9 cellular contexts compared by ENCODE assay signal in genomic region chr1:214660900-214661299, GRCh38. TPM values are rescaled to one million over a fixed set of nuclear protein-coding genes. Genes with fewer than 3 reads are reported as not detected.
DNase-seq lines count a peak whose midpoint lies in the region; ATAC-seq and TF ChIP-seq lines count a peak whose summit lies in the region.
"Had no signal": no experiment of that assay in that cellular context is flagged by ENCODE, and none has a peak within 500 bp of the region (broad histone marks: within the 10 kb centered on the region; RNA-seq: fewer than 3 reads in every experiment).

No MANE protein-coding gene starts in this region.

- H3K27ac Mint-ChIP-seq in GM23338 (no peak overlapping the region), progenitor cell of endocrine pancreas (no peak overlapping the region)

- H3K4me3 Mint-ChIP-seq in GM23338, result no peak overlapping the region
- no peak overlapping the region for H3K4me3 Mint-ChIP-seq in progenitor cell of endocrine pancreas (ENCODE audit: low read depth)
- H3K4me3 Mint-ChIP-seq: T-cell had no signal

- H3K4me3 ChIP-seq in GM23338 (no peak overlapping the region), SK-N-MC (no peak overlapping the region), foreskin fibroblast (ENCODE audit: low read depth in 1 of 2, low read length in 2 of 2) (no peak overlapping the region), coronary artery (no peak overlapping the region)

- H3K27me3 Mint-ChIP-seq in GM23338 (ENCODE audit: insufficient read depth, low read depth, poor library complexity), result no peaks in the 10 kb centered on the region
- no peaks in the 10 kb centered on the region for H3K27me3 Mint-ChIP-seq in progenitor cell of endocrine pancreas
- H3K27me3 Mint-ChIP-seq: T-cell had no signal

- no peaks in the 10 kb centered on the region for H3K9me2 ChIP-seq in GM23338 (ENCODE audit: insufficient read depth)

- no peak overlapping the region for H2AFZ ChIP-seq in GM23338

- H3K36me3 Mint-ChIP-seq in GM23338 (ENCODE audit: low read depth) (peaks cover 94% of the 10 kb centered on the region), progenitor cell of endocrine pancreas (ENCODE audit: insufficient read depth) (peaks cover 30% of the 10 kb centered on the region)

- H3F3A ChIP-seq in GM23338 (replicated peaks; ENCODE audit: low read depth), result no peaks in the 10 kb centered on the region; the same call in 1 of the 2 replicates

- H3K4me1 Mint-ChIP-seq in GM23338, result no peaks in the 10 kb centered on the region
- no peaks in the 10 kb centered on the region for H3K4me1 Mint-ChIP-seq in progenitor cell of endocrine pancreas (ENCODE audit: low read depth)

- peaks cover 39% of the 10 kb centered on the region for H4K20me1 ChIP-seq in GM23338 (replicated peaks; ENCODE audit: insufficient read depth)

- DNase-seq in GM23338 (ENCODE audit: low spot score) (peak; percentile 39), SK-N-MC (ENCODE audit: low read depth, low spot score) (peak; percentile 92), foreskin fibroblast (peak; percentile 81 to 88), progenitor cell of endocrine pancreas (ENCODE audit: low spot score, unreplicated experiment) (peak; percentile 13), cortex of kidney (lab: John Stamatoyannopoulos, UW) (no peak), NCI-H526 (lab: John Stamatoyannopoulos, UW) (no peak), coronary artery (ENCODE audit: low spot score) (no peak)
- no peak for DNase-seq in activated CD4-positive, CD25-positive, alpha-beta regulatory T cell (lab: John Stamatoyannopoulos, UW)

- no peaks in the 10 kb centered on the region for H3K27me3 ChIP-seq in GM23338 (ENCODE audit: insufficient read depth)

- H3K36me3 ChIP-seq in GM23338 (ENCODE audit: insufficient read depth), result peaks cover 85% of the 10 kb centered on the region
- H3K36me3 ChIP-seq in SK-N-MC (ENCODE audit: insufficient read depth, low read length), result peaks cover 95% of the 10 kb centered on the region

- peaks cover 9% of the 10 kb centered on the region; the same call in 1 of the 2 replicates for H3K79me2 ChIP-seq in GM23338 (replicated peaks; ENCODE audit: insufficient read depth)

- ATAC-seq in GM23338, result peak; percentile 28; the same call in 1 of the 3 replicates

- H3K4me1 ChIP-seq in GM23338 (ENCODE audit: insufficient read depth), result no peaks in the 10 kb centered on the region

- no peak overlapping the region for H3K4me2 ChIP-seq in GM23338

- H3K27ac ChIP-seq in GM23338 (ENCODE audit: low read depth), result no peak overlapping the region
- H3K27ac ChIP-seq in SK-N-MC, result no peak overlapping the region
- no peak overlapping the region for H3K27ac ChIP-seq in coronary artery

- H3K9ac ChIP-seq in SK-N-MC (ENCODE audit: insufficient read length), result no peak overlapping the region

- H3K9me3 ChIP-seq in SK-N-MC (ENCODE audit: low read depth, low read length), result no peaks in the 10 kb centered on the region

- TF ChIP-seq CTCF in GM23338 (conservative IDR thresholded peaks at IDR 0.05; ENCODE audit: low read depth in 2 of 2), result peak; percentile 31 to 57; a peak in 3 of 4 replicates
- TF ChIP-seq CTCF in foreskin fibroblast (IDR thresholded peaks at IDR 0.05; ENCODE audit: low read depth, low read length), result peak; percentile 69
- peak; percentile 58 for TF ChIP-seq CTCF in progenitor cell of endocrine pancreas (IDR thresholded peaks at IDR 0.05; ENCODE audit: unreplicated experiment)
- TF ChIP-seq CTCF in coronary artery (IDR thresholded peaks at IDR 0.05), result no peak

- H3K9me3 Mint-ChIP-seq in GM23338 (no peaks in the 10 kb centered on the region), progenitor cell of endocrine pancreas (ENCODE audit: low read depth) (no peaks in the 10 kb centered on the region)
- H3K9me3 Mint-ChIP-seq: T-cell had no signal

TF ChIP-seq in GM23338, 12 proteins besides CTCF, POLR2A, EP300 and RAD21 (continues in another document):
- TF ChIP-seq EZH2phosphoT487 (IDR thresholded peaks at IDR 0.05; ENCODE audit: unreplicated experiment) (no peak), CREB1 (CRISPR knock-in tag; IDR thresholded peaks at IDR 0.05; ENCODE audit: low read depth) (no peak), ZNF114 (CRISPR knock-in tag; IDR thresholded peaks at IDR 0.05) (no peak), JUNB (IDR thresholded peaks at IDR 0.05; ENCODE audit: unreplicated experiment) (no peak), EZH2 (IDR thresholded peaks at IDR 0.05; ENCODE audit: low read depth, unreplicated experiment) (no peak), ZNF331 (CRISPR knock-in tag; IDR thresholded peaks at IDR 0.05; ENCODE audit: low read depth) (no peak), NANOG (IDR thresholded peaks at IDR 0.05; ENCODE audit: borderline replicate concordance) (no peak), REST (IDR thresholded peaks at IDR 0.05; ENCODE audit: unreplicated experiment) (no peak)

RNA-seq across cellular contexts. Expression of gene CENPF, which starts 57.9 kb away (rescaled TPM):
- 123 TPM in 2 replicates for total RNA-seq in GM23338 (2014; rRNA removed; shearing (Covaris generic))
- 301 and 376 TPM in 2 replicates for polyA plus RNA-seq in GM23338 (2016; fragmentation: Nextera tagmentation; extraction: Ambion mirVana)
- total RNA-seq in progenitor cell of endocrine pancreas, result 62.1 and 62.8 TPM in 2 replicates

Comparison
In these comparisons a context has a peak if more than half of its experiments do, and no peak if none do; other contexts are left out.
1. DNase-seq: peak in GM23338 (single experiment), SK-N-MC (single experiment), foreskin fibroblast (2 of 2) and progenitor cell of endocrine pancreas (single experiment); none in activated CD4-positive, CD25-positive, alpha-beta regulatory T cell (0 of 4), cortex of kidney (single experiment), NCI-H526 (0 of 2) and coronary artery (single experiment).